Comparison of ENCODE assay signal across 28 cellular contexts in genomic region chr9:92407818-92408217, GRCh38. TPM values are rescaled to one million over a fixed set of nuclear protein-coding genes. Genes with fewer than 3 reads are reported as not detected.
"Had no signal": no experiment of that assay in that cellular context is flagged by ENCODE, and none has a peak within 500 bp of the region (broad histone marks: within the 10 kb centered on the region; RNA-seq: fewer than 3 reads in every experiment).

No MANE protein-coding gene starts in this region.

- ATAC-seq: activated CD8-positive, alpha-beta T cell treated with anti-CD3 and anti-CD28 coated beads for 36 hours; activated T-cell treated with anti-CD3 and anti-CD28 coated beads, Interleukin-2, amount 50 U/mL, for 72 hours had no signal

- H3K4me1 ChIP-seq: breast epithelium, SJSA1 had no signal

- H3K4me3 ChIP-seq: adrenal gland, breast epithelium, Peyer's patch, SJSA1 had no signal

- H3K9me3 ChIP-seq: adrenal gland, breast epithelium, Peyer's patch, SJSA1 had no signal

- DNase-seq: activated CD4-positive, CD25-positive, alpha-beta regulatory T cell; activated CD8-positive, alpha-beta memory T cell treated with anti-CD3 and anti-CD28 coated beads, Interleukin-2, amount 50 U/mL, for 4 hours; activated CD8-positive, alpha-beta T cell treated with anti-CD3 and anti-CD28 coated beads for 36 hours; activated gamma-delta T cell treated with Interleukin-2 at 50 U/mL for 16 hours; activated naive CD4-positive, alpha-beta T cell treated with anti-CD3 and anti-CD28 coated beads, Interleukin-2, amount 10 ng/mL, durations not matched to agents 7 days and 5 days; activated naive CD8-positive, alpha-beta T cell treated with anti-CD3 and anti-CD28 coated beads, Interleukin-2, amount 10 ng/mL, durations not matched to agents 7 days and 5 days; activated T-cell treated with anti-CD3 and anti-CD28 coated beads, Interleukin-2, amount 50 U/mL, for 72 hours; adrenal gland; anterior cingulate cortex; caudate nucleus; KBM-7; NCI-H1092 treated with DMSO at 0.1 percent for 48 hours; NCI-H1417 treated with DMSO at 0.1 percent for 48 hours; NCI-H1694 treated with DMSO at 0.1 percent for 48 hours; NCI-H2029 treated with DMSO at 0.1 percent for 48 hours; NCI-H446; NCI-H524; Peyer's patch; Right ventricle myocardium superior; T-helper 2 cell; T1000 had no signal

- H3K36me3 ChIP-seq: adrenal gland, breast epithelium, Peyer's patch, SJSA1 had no signal

- H3K27me3 ChIP-seq: adrenal gland, breast epithelium, Peyer's patch, SJSA1 had no signal

- H3K27ac ChIP-seq: adrenal gland, RWPE1, SJSA1, VCaP had no signal

RNA-seq across cellular contexts. Expression of gene OGN, which starts 3.4 kb away (rescaled TPM):
- total RNA-seq: activated CD8-positive, alpha-beta T cell treated with anti-CD3 and anti-CD28 coated beads for 36 hours; activated naive CD8-positive, alpha-beta T cell treated with anti-CD3 and anti-CD28 coated beads, Interleukin-2, amount 10 ng/mL, durations not matched to agents 7 days and 5 days; activated T-cell treated with anti-CD3 and anti-CD28 coated beads, Interleukin-2, amount 50 U/mL, for 72 hours; activated T-helper 2 cell treated with anti-CD3 and anti-CD28 coated beads, Interferon-gamma antibody, Interleukin-2, Interleukin-4, amounts not matched to agents 10 μg/mL and 5 μg/mL and 100 μg/mL, durations not matched to agents 14 hours and 24 hours and 36 hours; LHCN-M2; MCF 10A; SJSA1 had no signal

RNA-seq across cellular contexts. Expression of gene OMD, which starts 16.5 kb away (rescaled TPM):
- total RNA-seq: activated CD8-positive, alpha-beta T cell treated with anti-CD3 and anti-CD28 coated beads for 36 hours; activated naive CD8-positive, alpha-beta T cell treated with anti-CD3 and anti-CD28 coated beads, Interleukin-2, amount 10 ng/mL, durations not matched to agents 7 days and 5 days; activated T-cell treated with anti-CD3 and anti-CD28 coated beads, Interleukin-2, amount 50 U/mL, for 72 hours; activated T-helper 2 cell treated with anti-CD3 and anti-CD28 coated beads, Interferon-gamma antibody, Interleukin-2, Interleukin-4, amounts not matched to agents 10 μg/mL and 5 μg/mL and 100 μg/mL, durations not matched to agents 14 hours and 24 hours and 36 hours had no signal
